In genomic region chr6:157898169-157898568, GRCh38 we compare ENCODE assay signal across 13 cellular contexts.
A peak's percentile ranks its signal among the peaks of the same experiment; 100 is the strongest.
DNase-seq lines count a peak whose midpoint lies in the region; ATAC-seq and TF ChIP-seq lines count a peak whose summit lies in the region.
"Had no signal": no experiment of that assay in that cellular context is flagged by ENCODE, and none has a peak within 500 bp of the region (broad histone marks: within the 10 kb centered on the region; RNA-seq: fewer than 3 reads in every experiment).

No MANE protein-coding gene starts in this region.

- POLR2A ChIA-PET in PC-3 (lab: Charles Lee; ENCODE audit: unreplicated experiment), result no interaction called here
- POLR2A ChIA-PET in naive thymus-derived CD4-positive, alpha-beta T cell (lab: Charles Lee), result interaction anchor here (1.0 to 1.5 kb wide), 2 partner anchors 11 to 13 kb away, joined by 3 read pairs; no protein-coding TSS in a partner anchor

- no peaks in the 10 kb centered on the region for H4K20me1 ChIP-seq in PC-3 (ENCODE audit: low read length)

- H3K79me2 ChIP-seq in PC-3 (ENCODE audit: low read length), result no peaks in the 10 kb centered on the region

- H3K9me3 Mint-ChIP-seq in naive thymus-derived CD4-positive, alpha-beta T cell, result no peaks in the 10 kb centered on the region

- no peak overlapping the region for H3K4me3 Mint-ChIP-seq in naive thymus-derived CD4-positive, alpha-beta T cell

- H3K9me3 ChIP-seq in PC-3 (ENCODE audit: low read length), result no peaks in the 10 kb centered on the region
- H3K9me3 ChIP-seq in naive thymus-derived CD4-positive, alpha-beta T cell (ENCODE audit: control insufficient read depth in 2 of 3, low read length in 3 of 3), result no peaks in the 10 kb centered on the region
- H3K9me3 ChIP-seq: upper lobe of left lung had no signal

- H3K27me3 ChIP-seq in PC-3 (ENCODE audit: low read length), result no peaks in the 10 kb centered on the region
- H3K27me3 ChIP-seq in naive thymus-derived CD4-positive, alpha-beta T cell (ENCODE audit: control insufficient read depth in 2 of 2, insufficient read depth in 2 of 2, low read length in 2 of 2), result no peaks in the 10 kb centered on the region
- H3K27me3 ChIP-seq: upper lobe of left lung had no signal

- H3K36me3 ChIP-seq in PC-3 (ENCODE audit: low read depth, low read length), result no peaks in the 10 kb centered on the region; the same call in 1 of the 2 replicates
- peaks cover 0 to 50% (median 0%) of the 10 kb centered on the region in 3 experiments for H3K36me3 ChIP-seq in naive thymus-derived CD4-positive, alpha-beta T cell (ENCODE audit: control insufficient read depth in 2 of 3, insufficient read depth in 3 of 3, low read length in 3 of 3)

- intact Hi-C loops in PC-3 (cut with micrococcal nuclease), result no loop called here
- intact Hi-C loops in naive thymus-derived CD4-positive, alpha-beta T cell (cut with micrococcal nuclease), result loop anchor here (1.0 to 10.0 kb wide), 4 partner anchors 142 to 583 kb away; no protein-coding TSS in a partner anchor

- H3K36me3 Mint-ChIP-seq in naive thymus-derived CD4-positive, alpha-beta T cell, result peaks cover 7 to 52% (median 21%) of the 10 kb centered on the region in 5 donors

- H3K4me1 Mint-ChIP-seq in naive thymus-derived CD4-positive, alpha-beta T cell, result peaks cover 5 to 40% (median 26%) of the 10 kb centered on the region in 7 donors

- peak; percentile 11 for DNase-seq in NCI-H82 (lab: John Stamatoyannopoulos, UW)
- DNase-seq in NCI-H82 treated with DMSO at 0.1 percent for 48 hours (lab: John Stamatoyannopoulos, UW; ENCODE audit: unreplicated experiment), result no peak
- no peak for DNase-seq in PC-3
- DNase-seq in dermis blood vessel endothelial cell, result peak; percentile 42
- DNase-seq in naive thymus-derived CD4-positive, alpha-beta T cell, result peak in 7 of 9 donors; percentile 39 to 68 (median 48)
- DNase-seq: 8988T, DMS79, RPMI8226, upper lobe of left lung had no signal

- no peaks in the 10 kb centered on the region for H3K27me3 Mint-ChIP-seq in naive thymus-derived CD4-positive, alpha-beta T cell

- H3K4me2 ChIP-seq in PC-3 (ENCODE audit: low read length), result no peak overlapping the region

- no peak overlapping the region for H3K9ac ChIP-seq in PC-3 (ENCODE audit: low read length)

- no peak for ATAC-seq in PC-3
- peak; percentile 55 for ATAC-seq in naive thymus-derived CD4-positive, alpha-beta T cell
- ATAC-seq in GM18502 (IDR thresholded peaks at IDR 0.05; ENCODE audit: poor library complexity, unreplicated experiment), result no peak
- no peak for ATAC-seq in GM21723 (IDR thresholded peaks at IDR 0.05; ENCODE audit: unreplicated experiment)
- ATAC-seq in GM21390 (IDR thresholded peaks at IDR 0.05; ENCODE audit: unreplicated experiment), result no peak
- ATAC-seq: left lobe of liver had no signal

- BruUV-seq in PC-3 (replicated peaks; lab: Mats Ljungman, UMichigan), result no TSS peak

- H3F3A ChIP-seq in PC-3 (ENCODE audit: low read length, unreplicated experiment), result no peaks in the 10 kb centered on the region

- no peak overlapping the region for H2AFZ ChIP-seq in PC-3 (ENCODE audit: low read length)

- peak; percentile 22; the same call in 1 of the 2 replicates for TF ChIP-seq CTCF in PC-3 (conservative IDR thresholded peaks at IDR 0.05; ENCODE audit: low read depth, low read length)

- peak overlapping the region in 8 of 9 donors; percentile 6 to 92 (median 50) for H3K27ac Mint-ChIP-seq in naive thymus-derived CD4-positive, alpha-beta T cell

- CTCF ChIA-PET in PC-3 (lab: Charles Lee), result no interaction called here
- CTCF ChIA-PET in naive thymus-derived CD4-positive, alpha-beta T cell (lab: Charles Lee), result interaction anchor here (0.8 to 1.9 kb wide), 4 partner anchors 8 to 143 kb away, joined by 3 to 6 read pairs (median 4); no protein-coding TSS in a partner anchor

- no peaks in the 10 kb centered on the region for H3K9me2 ChIP-seq in PC-3 (replicated peaks; ENCODE audit: low read length)

- H3K4me1 ChIP-seq in PC-3 (ENCODE audit: insufficient read depth, low read length), result no peaks in the 10 kb centered on the region; the same call in 1 of the 2 replicates
- H3K4me1 ChIP-seq in naive thymus-derived CD4-positive, alpha-beta T cell (ENCODE audit: control insufficient read depth in 2 of 2, insufficient read depth in 2 of 2, low read length in 2 of 2), result peaks cover 0 to 12% of the 10 kb centered on the region in 2 donors
- H3K4me1 ChIP-seq: upper lobe of left lung had no signal

- H3K27ac ChIP-seq in PC-3 (ENCODE audit: low read length), result no peak overlapping the region
- no peak overlapping the region for H3K27ac ChIP-seq in naive thymus-derived CD4-positive, alpha-beta T cell (ENCODE audit: low read depth, low read length)
- H3K27ac ChIP-seq: upper lobe of left lung had no signal

- no peak overlapping the region for H3K4me3 ChIP-seq in PC-3 (ENCODE audit: low read length)
- H3K4me3 ChIP-seq in naive thymus-derived CD4-positive, alpha-beta T cell (ENCODE audit: low read length), result no peak overlapping the region
- H3K4me3 ChIP-seq: upper lobe of left lung had no signal

Comparison
In these comparisons a context has a peak if more than half of its experiments do, and no peak if none do; other contexts are left out.
1. DNase-seq: peak in NCI-H82 (single experiment), dermis blood vessel endothelial cell (single experiment) and naive thymus-derived CD4-positive, alpha-beta T cell (7 of 9); none in NCI-H82 treated with DMSO at 0.1 percent for 48 hours (single experiment) and PC-3 (single experiment).